15 cellular contexts compared by ENCODE assay signal in the genomic region with DNA sequence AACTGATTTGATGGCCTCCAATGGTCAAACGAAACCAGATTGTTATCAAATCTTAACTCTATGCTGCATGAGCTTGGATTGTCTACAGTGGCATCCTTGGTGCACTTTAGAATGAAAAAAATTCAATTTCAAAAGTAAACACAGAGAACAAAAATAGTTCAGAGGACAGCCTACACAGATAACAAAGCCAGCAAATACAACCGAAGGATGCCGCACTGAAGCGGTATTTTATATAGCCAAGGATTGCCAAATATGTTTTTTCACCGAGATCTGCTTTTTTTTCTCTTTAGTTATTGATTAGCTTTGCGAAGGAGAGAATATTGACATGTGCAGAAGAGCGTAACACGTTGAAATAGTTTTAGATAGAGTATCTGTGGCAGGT.
DNase-seq lines count a peak whose midpoint lies in the region; ATAC-seq and TF ChIP-seq lines count a peak whose summit lies in the region.
"Had no signal": no experiment of that assay in that cellular context is flagged by ENCODE, and none has a peak within 500 bp of the region (broad histone marks: within the 10 kb centered on the region; RNA-seq: fewer than 3 reads in every experiment).

No MANE protein-coding gene starts in this region.

- 45 to 58% methylated on average over 8 of the region's 8 CpGs for WGBS in esophagus squamous epithelium, 2 donors

- H4K20me1 ChIP-seq in BLaER1 (no peaks in the 10 kb centered on the region), GM23338 (replicated peaks; ENCODE audit: insufficient read depth) (no peaks in the 10 kb centered on the region)

- no peak overlapping the region for H3K4me3 Mint-ChIP-seq in GM23338
- no peak overlapping the region for H3K4me3 Mint-ChIP-seq in activated naive CD8-positive, alpha-beta T cell treated with anti-CD3 and anti-CD28 coated beads for 36 hours
- H3K4me3 Mint-ChIP-seq: CD4-positive, CD25-positive, alpha-beta regulatory T cell; HFFc6; IgD-negative memory B cell had no signal

- H3K4me1 Mint-ChIP-seq in GM23338, result peaks cover 39% of the 10 kb centered on the region
- no peaks in the 10 kb centered on the region for H3K4me1 Mint-ChIP-seq in activated naive CD8-positive, alpha-beta T cell treated with anti-CD3 and anti-CD28 coated beads for 36 hours
- H3K4me1 Mint-ChIP-seq: CD4-positive, CD25-positive, alpha-beta regulatory T cell; IgD-negative memory B cell had no signal

- H3K4me1 ChIP-seq in BLaER1, result peaks cover 58% of the 10 kb centered on the region
- H3K4me1 ChIP-seq in GM23338 (ENCODE audit: insufficient read depth), result peaks cover 41% of the 10 kb centered on the region
- H3K4me1 ChIP-seq in esophagus squamous epithelium, result peaks cover 7 to 49% (median 27%) of the 10 kb centered on the region in 3 donors
- H3K4me1 ChIP-seq in ascending aorta, result peaks cover 0 to 3% of the 10 kb centered on the region in 2 donors
- no peaks in the 10 kb centered on the region for H3K4me1 ChIP-seq in effector memory CD4-positive, alpha-beta T cell (ENCODE audit: control insufficient read depth, insufficient read depth, low read length, poor library complexity, severe bottlenecking)
- H3K4me1 ChIP-seq: A549, BE2C had no signal

- H3K9me3 Mint-ChIP-seq in GM23338, result no peaks in the 10 kb centered on the region
- no peaks in the 10 kb centered on the region for H3K9me3 Mint-ChIP-seq in activated naive CD8-positive, alpha-beta T cell treated with anti-CD3 and anti-CD28 coated beads for 36 hours
- H3K9me3 Mint-ChIP-seq: HFFc6 had no signal

- H3K27ac Mint-ChIP-seq in GM23338, result no peak overlapping the region
- no peak overlapping the region for H3K27ac Mint-ChIP-seq in activated naive CD8-positive, alpha-beta T cell treated with anti-CD3 and anti-CD28 coated beads for 36 hours
- H3K27ac Mint-ChIP-seq: CD4-positive, CD25-positive, alpha-beta regulatory T cell; HFFc6; IgD-negative memory B cell had no signal

- DNase-seq in GM23338 (ENCODE audit: low spot score) (no peak), LoVo (ENCODE audit: low spot score) (peak; percentile 14), esophagus squamous epithelium (lab: John Stamatoyannopoulos, UW) (no peak), ascending aorta (ENCODE audit: low spot score in 2 of 2) (no peak)
- no peak for DNase-seq in effector memory CD4-positive, alpha-beta T cell
- no peak for DNase-seq in activated naive CD8-positive, alpha-beta T cell treated with anti-CD3 and anti-CD28 coated beads for 36 hours
- DNase-seq: BE2C; CD4-positive, CD25-positive, alpha-beta regulatory T cell; DMS53; GF-D8; HFFc6 had no signal

- no peaks in the 10 kb centered on the region for H3K36me3 Mint-ChIP-seq in GM23338 (ENCODE audit: low read depth)
- H3K36me3 Mint-ChIP-seq in activated naive CD8-positive, alpha-beta T cell treated with anti-CD3 and anti-CD28 coated beads for 36 hours, result no peaks in the 10 kb centered on the region
- H3K36me3 Mint-ChIP-seq: CD4-positive, CD25-positive, alpha-beta regulatory T cell had no signal

- H3K27ac ChIP-seq in BLaER1, result no peak overlapping the region
- H3K27ac ChIP-seq in GM23338 (ENCODE audit: low read depth), result no peak overlapping the region
- peak overlapping the region in 3 of 4 donors; percentile 44 to 58 (median 44) for H3K27ac ChIP-seq in esophagus squamous epithelium
- H3K27ac ChIP-seq in ascending aorta, result no peak overlapping the region
- no peak overlapping the region for H3K27ac ChIP-seq in effector memory CD4-positive, alpha-beta T cell (ENCODE audit: insufficient read depth, low read length, poor library complexity, severe bottlenecking)
- H3K27ac ChIP-seq: A549 had no signal

- 0 out of 2 replicates have a peak, but pooled peaks cover 5% of the 10 kb centered on the region for H3F3A ChIP-seq in GM23338 (replicated peaks; ENCODE audit: low read depth)

- no peak overlapping the region for H3K4me3 ChIP-seq in BLaER1
- no peak overlapping the region for H3K4me3 ChIP-seq in GM23338
- no peak overlapping the region for H3K4me3 ChIP-seq in esophagus squamous epithelium
- no peak overlapping the region for H3K4me3 ChIP-seq in ascending aorta
- no peak overlapping the region for H3K4me3 ChIP-seq in effector memory CD4-positive, alpha-beta T cell (ENCODE audit: insufficient read depth, low read depth, low read length, poor library complexity, severe bottlenecking)
- H3K4me3 ChIP-seq: A549, HAP-1 had no signal

- no peaks in the 10 kb centered on the region for H3K79me2 ChIP-seq in GM23338 (replicated peaks; ENCODE audit: insufficient read depth)

- TF ChIP-seq POLR2A in esophagus squamous epithelium (IDR thresholded peaks at IDR 0.05), result no peak

- no peaks in the 10 kb centered on the region for H3K36me3 ChIP-seq in BLaER1
- no peaks in the 10 kb centered on the region for H3K36me3 ChIP-seq in GM23338 (ENCODE audit: insufficient read depth)
- H3K36me3 ChIP-seq in esophagus squamous epithelium, result no peaks in the 10 kb centered on the region
- H3K36me3 ChIP-seq in ascending aorta, result no peaks in the 10 kb centered on the region
- no peaks in the 10 kb centered on the region for H3K36me3 ChIP-seq in effector memory CD4-positive, alpha-beta T cell (ENCODE audit: control insufficient read depth, insufficient read depth, low read length)
- H3K36me3 ChIP-seq: BE2C, HAP-1 had no signal

- no peaks in the 10 kb centered on the region for H3K27me3 Mint-ChIP-seq in GM23338 (ENCODE audit: insufficient read depth, low read depth, poor library complexity)
- H3K27me3 Mint-ChIP-seq in activated naive CD8-positive, alpha-beta T cell treated with anti-CD3 and anti-CD28 coated beads for 36 hours, result peaks cover 50% of the 10 kb centered on the region

- H3K27me3 ChIP-seq in BLaER1, result no peaks in the 10 kb centered on the region
- H3K27me3 ChIP-seq in GM23338 (ENCODE audit: insufficient read depth), result no peaks in the 10 kb centered on the region
- H3K27me3 ChIP-seq in esophagus squamous epithelium, result no peaks in the 10 kb centered on the region
- H3K27me3 ChIP-seq in ascending aorta, result no peaks in the 10 kb centered on the region
- no peaks in the 10 kb centered on the region for H3K27me3 ChIP-seq in effector memory CD4-positive, alpha-beta T cell (replicated peaks; ENCODE audit: control insufficient read depth, insufficient read depth, low read length, poor library complexity, severe bottlenecking)

- TF ChIP-seq CTCF in GM23338 (conservative IDR thresholded peaks at IDR 0.05; ENCODE audit: low read depth in 2 of 2) (no peak), esophagus squamous epithelium (IDR thresholded peaks at IDR 0.05) (no peak), ascending aorta (IDR thresholded peaks at IDR 0.05) (no peak)

- H3K9ac ChIP-seq in BLaER1, result no peak overlapping the region

- H3K9me3 ChIP-seq in BLaER1 (no peaks in the 10 kb centered on the region), esophagus squamous epithelium (no peaks in the 10 kb centered on the region), ascending aorta (no peaks in the 10 kb centered on the region)
- H3K9me3 ChIP-seq in effector memory CD4-positive, alpha-beta T cell (ENCODE audit: control insufficient read depth, low read length), result no peaks in the 10 kb centered on the region
- H3K9me3 ChIP-seq: A549, BE2C, HAP-1 had no signal

- H3K9me2 ChIP-seq in GM23338 (ENCODE audit: insufficient read depth), result no peaks in the 10 kb centered on the region

- H3K4me2 ChIP-seq in BLaER1, result peak overlapping the region; percentile 78
- peak overlapping the region; percentile 29 for H3K4me2 ChIP-seq in GM23338
- H3K4me2 ChIP-seq: A549 had no signal

- ATAC-seq in GM23338, result no peak
- ATAC-seq: A549 had no signal

- intact Hi-C loops in esophagus squamous epithelium (cut with DNase I), result no loop called here
- intact Hi-C loops in ascending aorta (cut with DNase I), result no loop called here

- H2AFZ ChIP-seq in GM23338, result no peak overlapping the region

TF ChIP-seq in GM23338, 12 proteins besides CTCF, POLR2A, EP300 and RAD21 (continues in another document):
- TF ChIP-seq EZH2phosphoT487 (IDR thresholded peaks at IDR 0.05; ENCODE audit: unreplicated experiment), result no peak
- no peak for TF ChIP-seq CREB1 (CRISPR knock-in tag; IDR thresholded peaks at IDR 0.05; ENCODE audit: low read depth)
- TF ChIP-seq POLR2AphosphoS5 (IDR thresholded peaks at IDR 0.05; ENCODE audit: low read depth), result no peak
- no peak for TF ChIP-seq ETS1 (IDR thresholded peaks at IDR 0.05)
- TF ChIP-seq NANOG (IDR thresholded peaks at IDR 0.05; ENCODE audit: borderline replicate concordance), result no peak
- no peak for TF ChIP-seq ZNF331 (CRISPR knock-in tag; IDR thresholded peaks at IDR 0.05; ENCODE audit: low read depth)

Comparison
In these comparisons a context has a peak if more than half of its experiments do, and no peak if none do; other contexts are left out.
1. H3K27ac ChIP-seq: peak in esophagus squamous epithelium (3 of 4); none in BLaER1 (single experiment), GM23338 (single experiment), ascending aorta (0 of 2) and effector memory CD4-positive, alpha-beta T cell (single experiment).